ENCODE assay signal across 19 cellular contexts in genomic region chr1:67280696-67281095, GRCh38. TPM values are rescaled to one million over a fixed set of nuclear protein-coding genes. Genes with fewer than 3 reads are reported as not detected.
DNase-seq lines count a peak whose midpoint lies in the region; ATAC-seq, FAIRE-seq and TF ChIP-seq lines count a peak whose summit lies in the region.
"Had no signal": no experiment of that assay in that cellular context is flagged by ENCODE, and none has a peak within 500 bp of the region (broad histone marks: within the 10 kb centered on the region; RNA-seq: fewer than 3 reads in every experiment).

No MANE protein-coding gene starts in this region.

- POLR2A ChIA-PET in PC-3 (lab: Charles Lee; ENCODE audit: unreplicated experiment): no interaction called here

- ATAC-seq in PC-3: no peak
- ATAC-seq in pancreas: peak; percentile 54 to 76 (median 67)
- no peak for ATAC-seq in omental fat pad (ENCODE audit: low FRiP score)
- no peak for ATAC-seq in HG03097 (IDR thresholded peaks at IDR 0.05; ENCODE audit: low FRiP score, unreplicated experiment)
- ATAC-seq: GM12878, GM23338 had no signal

- no peaks in the 10 kb centered on the region for H3F3A ChIP-seq in PC-3 (ENCODE audit: low read length, unreplicated experiment)

- H3K4me3 ChIP-seq in PC-3 (ENCODE audit: low read length) (no peak overlapping the region), pancreas (peak overlapping the region in 1 of 4 donors; percentile 3), breast epithelium (no peak overlapping the region)
- H3K4me3 ChIP-seq: GM12878, GM23338 had no signal

- no peak overlapping the region for H3K4me2 ChIP-seq in PC-3 (ENCODE audit: low read length)
- H3K4me2 ChIP-seq: GM23338 had no signal

- no peak for TF ChIP-seq CTCF in PC-3 (conservative IDR thresholded peaks at IDR 0.05; ENCODE audit: low read depth, low read length)
- TF ChIP-seq CTCF in pancreas (IDR thresholded peaks at IDR 0.05): no peak
- no peak for TF ChIP-seq CTCF in breast epithelium (IDR thresholded peaks at IDR 0.05)
- TF ChIP-seq CTCF in omental fat pad (IDR thresholded peaks at IDR 0.05): no peak

- H3K9me2 ChIP-seq in PC-3 (replicated peaks; ENCODE audit: low read length): no peaks in the 10 kb centered on the region

- no peak for FAIRE-seq in pancreas (lab: Jason Lieb, UNC)
- FAIRE-seq: GM12878, GM18507 had no signal

- H3K4me1 ChIP-seq in PC-3 (ENCODE audit: insufficient read depth, low read length) (no peaks in the 10 kb centered on the region), pancreas (peaks cover 0 to 9% (median 8%) of the 10 kb centered on the region in 3 donors), breast epithelium (no peaks in the 10 kb centered on the region)

- TF ChIP-seq POLR2A in breast epithelium (IDR thresholded peaks at IDR 0.05): no peak

- H3K79me2 ChIP-seq in PC-3 (ENCODE audit: low read length): no peaks in the 10 kb centered on the region

- intact Hi-C loops in PC-3 (cut with micrococcal nuclease): no loop called here
- intact Hi-C loops in pancreas (cut with DNase I): no loop called here
- intact Hi-C loops in breast epithelium (cut with DNase I; ENCODE audit: low total_unique reads): no loop called here

- no peaks in the 10 kb centered on the region for H4K20me1 ChIP-seq in PC-3 (ENCODE audit: low read length)

- H3K27ac ChIP-seq in PC-3 (ENCODE audit: low read length) (no peak overlapping the region), pancreas (no peak overlapping the region), breast epithelium (no peak overlapping the region)

- CTCF ChIA-PET in PC-3 (lab: Charles Lee): no interaction called here

- no peak overlapping the region for H2AFZ ChIP-seq in PC-3 (ENCODE audit: low read length)
- H2AFZ ChIP-seq: GM23338 had no signal

- WGBS in pancreas, 2 donors: 21 to 25% methylated on average over 5 of the region's 5 CpGs

- H3K9ac ChIP-seq in PC-3 (ENCODE audit: low read length): no peak overlapping the region

- no TSS peak for BruUV-seq in PC-3 (replicated peaks; lab: Mats Ljungman, UMichigan)

- H3K36me3 ChIP-seq in PC-3 (ENCODE audit: low read depth, low read length) (no peaks in the 10 kb centered on the region), pancreas (no peaks in the 10 kb centered on the region), breast epithelium (no peaks in the 10 kb centered on the region)

- H3K27me3 ChIP-seq in PC-3 (ENCODE audit: low read length) (no peaks in the 10 kb centered on the region), pancreas (no peaks in the 10 kb centered on the region), breast epithelium (no peaks in the 10 kb centered on the region)

- DNase-seq in COLO829 (ENCODE audit: low spot score) (peak; percentile 30), PC-3 (peak; percentile 12), globus pallidus (ENCODE audit: low spot score) (peak; percentile 1), pancreas (no peak), breast epithelium (ENCODE audit: low spot score in 2 of 2) (no peak), omental fat pad (ENCODE audit: low spot score) (no peak), mesenteric fat pad (ENCODE audit: low spot score) (no peak)
- DNase-seq: ACHN; C1 segment of cervical spinal cord; CD4-positive, alpha-beta memory T cell; DMS 273 treated with DMSO at 0.1 percent for 48 hours; H7 had no signal

- no peaks in the 10 kb centered on the region for H3K9me3 ChIP-seq in PC-3 (ENCODE audit: low read length)
- H3K9me3 ChIP-seq in pancreas: no peaks in the 10 kb centered on the region
- no peaks in the 10 kb centered on the region for H3K9me3 ChIP-seq in breast epithelium

RNA-seq across cellular contexts. Expression of gene IL12RB2, which starts 27.0 kb away (rescaled TPM):
- total RNA-seq in PC-3 (2014; rRNA removed) (0.81 TPM in 1 of 2 replicates, not detected in the other), pancreas (1 to 10 TPM; 2.1 to 5.0 (median 3.5) TPM), breast epithelium (1 to 10 TPM in 1 of 3 donors, under 1 TPM in 2; 0.33 to 5.1 (median 0.59) TPM), omental fat pad (1 to 10 TPM; 2.0 to 8.9 (median 6.5) TPM), mesenteric fat pad (3.4 TPM)
- under 1 TPM; 0.65 to 0.92 TPM for polyA plus RNA-seq in pancreas
- total RNA-seq: A172, G401, HT1080 had no signal

Comparison
In these comparisons a context has a peak if more than half of its experiments do, and no peak if none do; other contexts are left out.
1. DNase-seq: peak in COLO829 (single experiment), PC-3 (single experiment) and globus pallidus (single experiment); none in pancreas (0 of 6), breast epithelium (0 of 2), omental fat pad (single experiment) and mesenteric fat pad (single experiment).
2. ATAC-seq: peak in pancreas (4 of 4); none in PC-3 (single experiment), omental fat pad (single experiment) and HG03097 (single experiment).